ENCODE assay signal across 8 cellular contexts in the genomic region with DNA sequence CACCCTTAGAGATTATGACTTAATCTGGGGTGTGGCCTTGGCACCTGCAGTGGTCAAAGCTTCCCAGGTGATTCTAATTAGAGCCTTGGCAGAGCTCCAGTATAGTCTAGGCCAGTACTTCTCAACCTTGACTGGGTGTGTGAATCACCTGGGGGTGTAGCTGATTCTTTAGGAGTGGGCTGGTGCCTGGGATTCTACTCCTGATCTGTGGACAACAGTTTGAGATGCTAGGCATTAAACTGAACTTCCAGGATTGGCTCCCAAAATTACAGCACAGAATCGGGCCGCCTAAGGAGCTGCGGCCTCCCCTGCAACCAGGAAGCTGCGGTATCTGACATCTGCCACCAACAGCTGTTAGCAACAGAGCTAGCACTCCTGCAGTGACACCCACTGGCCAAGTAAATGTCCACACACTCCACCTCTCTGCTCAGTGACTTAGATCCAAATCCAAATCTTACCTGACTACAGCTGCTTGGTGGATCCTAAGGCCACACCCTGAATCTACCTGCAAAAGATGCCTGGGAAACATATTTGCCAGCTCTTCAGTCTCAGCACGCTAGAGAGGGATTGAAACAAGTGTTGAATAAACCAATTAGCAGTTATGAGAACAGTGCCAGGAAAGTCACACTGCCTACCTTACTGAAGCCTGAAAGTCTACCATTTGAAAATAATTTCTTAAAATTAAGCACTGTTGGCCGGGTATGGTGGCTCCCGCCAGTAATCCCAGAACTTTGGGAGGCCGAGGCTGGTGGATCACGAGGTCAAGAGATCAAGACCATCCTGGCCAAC.
DNase-seq lines count a peak whose midpoint lies in the region; ATAC-seq and TF ChIP-seq lines count a peak whose summit lies in the region.

No MANE protein-coding gene starts in this region.

- no peaks in the 10 kb centered on the region for H3K9me3 ChIP-seq in HCT116 (ENCODE audit: control insufficient read depth in 1 of 2, insufficient read depth in 1 of 2, low read depth in 1 of 2, low read length in 2 of 2)

- no peak overlapping the region for H3K9ac ChIP-seq in HCT116 (ENCODE audit: low read length)

- no peaks in the 10 kb centered on the region for H3K36me3 Mint-ChIP-seq in activated T-cell treated with anti-CD3 and anti-CD28 coated beads, Interleukin-2, amount 50 U/mL, for 72 hours (ENCODE audit: insufficient read depth in 2 of 2)
- H3K36me3 Mint-ChIP-seq in natural killer cell = no peaks in the 10 kb centered on the region

- H3K27me3 ChIP-seq in HCT116 (ENCODE audit: insufficient read depth, low read length) = no peaks in the 10 kb centered on the region

- no peak overlapping the region for H3K27ac ChIP-seq in HCT116 (ENCODE audit: low read depth, low read length)
- no peak overlapping the region for H3K27ac ChIP-seq in RWPE1

- CTCF ChIA-PET in HCT116 (lab: Charles Lee) = interaction anchor here (0.6 to 1.6 kb wide), 10 partner anchors 10 to 931 kb away, joined by 3 to 9 read pairs (median 3); a partner anchor contains a TSS
- CTCF ChIA-PET in RWPE1 (lab: Yijun Ruan, JAX) = interaction anchor here (0.7 to 1.3 kb wide), 4 partner anchors 11 to 325 kb away, joined by 3 to 6 read pairs (median 3); a partner anchor contains a TSS

- peak in 2 of 3 experiments; percentile 51 to 56; a peak in 4 of 6 replicates for TF ChIP-seq CTCF in HCT116 (IDR thresholded peaks at IDR 0.05 in 2 of 3, conservative IDR thresholded peaks at IDR 0.05 in 1 of 3; ENCODE audit: borderline replicate concordance in 1 of 3, insufficient read depth in 1 of 3, low read depth in 2 of 3, low read length in 2 of 3)
- no peak for TF ChIP-seq CTCF in RWPE1 (conservative IDR thresholded peaks at IDR 0.05; ENCODE audit: low read depth)
- TF ChIP-seq CTCF in epithelial cell of proximal tubule (conservative IDR thresholded peaks at IDR 0.05; ENCODE audit: low read depth, low read length) = peak; percentile 69
- peak; percentile 22 for TF ChIP-seq CTCF in natural killer cell (IDR thresholded peaks at IDR 0.05)

- peaks cover 11% of the 10 kb centered on the region for H3K4me1 Mint-ChIP-seq in activated T-cell treated with anti-CD3 and anti-CD28 coated beads, Interleukin-2, amount 50 U/mL, for 72 hours (ENCODE audit: low read depth)
- no peaks in the 10 kb centered on the region for H3K4me1 Mint-ChIP-seq in natural killer cell

- RAD21 ChIA-PET in HCT116 (lab: Charles Lee; ENCODE audit: low non-redundant PET in 1 of 2, low total read pairs in 2 of 2, uncharacterized antibody in 2 of 2, unreplicated experiment in 2 of 2) = no interaction called here

- TF ChIP-seq RAD21 in HCT116 (IDR thresholded peaks at IDR 0.05; ENCODE audit: low read depth) = peak; percentile 42

- intact Hi-C loops in HCT116 (cut with micrococcal nuclease) = no loop called here
- intact Hi-C loops in natural killer cell (cut with micrococcal nuclease) = loop anchor here (2.0 kb wide), 2 partner anchors 584 to 1046 kb away; no protein-coding TSS in a partner anchor

- no peak for TF ChIP-seq POLR2A in HCT116 (IDR thresholded peaks at IDR 0.05; ENCODE audit: borderline replicate concordance, extremely low read depth, insufficient read depth, insufficient read length)

- H4K20me1 ChIP-seq in HCT116 (ENCODE audit: insufficient read depth) = no peaks in the 10 kb centered on the region

- no peaks in the 10 kb centered on the region for H3K9me2 ChIP-seq in HCT116 (ENCODE audit: insufficient read depth)

- ATAC-seq in activated T-cell treated with anti-CD3 and anti-CD28 coated beads, Interleukin-2, amount 50 U/mL, for 72 hours (replicated peaks in 1 of 2) = peak; percentile 61 to 69
- peak; percentile 87 for ATAC-seq in HCT116
- peak; percentile 62 to 91 (median 65) for ATAC-seq in natural killer cell
- no peak for ATAC-seq in GM18861 (IDR thresholded peaks at IDR 0.05; ENCODE audit: unreplicated experiment)

- no TSS peak for BruUV-seq in HCT116 (replicated peaks; lab: Mats Ljungman, UMichigan)

- H3K4me3 Mint-ChIP-seq in activated T-cell treated with anti-CD3 and anti-CD28 coated beads, Interleukin-2, amount 50 U/mL, for 72 hours = no peak overlapping the region
- H3K4me3 Mint-ChIP-seq in natural killer cell = no peak overlapping the region

- H3K9me3 Mint-ChIP-seq in activated T-cell treated with anti-CD3 and anti-CD28 coated beads, Interleukin-2, amount 50 U/mL, for 72 hours = no peaks in the 10 kb centered on the region
- H3K9me3 Mint-ChIP-seq in natural killer cell = no peaks in the 10 kb centered on the region

- H3K4me1 ChIP-seq in HCT116 (ENCODE audit: control insufficient read depth in 1 of 2, insufficient read depth in 2 of 2, low read length in 2 of 2) = peaks cover 1 to 5% of the 10 kb centered on the region in 2 experiments; a peak in 1 of 4 replicates

- no peak overlapping the region for H3K27ac Mint-ChIP-seq in activated T-cell treated with anti-CD3 and anti-CD28 coated beads, Interleukin-2, amount 50 U/mL, for 72 hours
- H3K27ac Mint-ChIP-seq in natural killer cell = no peak overlapping the region

- no peaks in the 10 kb centered on the region for H3K79me2 ChIP-seq in HCT116 (ENCODE audit: insufficient read depth, low read length)

- H3K36me3 ChIP-seq in HCT116 (ENCODE audit: control insufficient read depth in 1 of 2, insufficient read depth in 2 of 2, low read length in 2 of 2) = no peaks in the 10 kb centered on the region

- H2AFZ ChIP-seq in HCT116 (ENCODE audit: low read depth, low read length, poor library complexity, severe bottlenecking) = no peak overlapping the region

- peaks cover 18% of the 10 kb centered on the region for H3K27me3 Mint-ChIP-seq in activated T-cell treated with anti-CD3 and anti-CD28 coated beads, Interleukin-2, amount 50 U/mL, for 72 hours (ENCODE audit: low read depth)
- H3K27me3 Mint-ChIP-seq in natural killer cell (ENCODE audit: low read depth in 2 of 2) = peaks cover 11 to 23% of the 10 kb centered on the region in 2 donors

- no peak overlapping the region for H3K4me3 ChIP-seq in HCT116 (replicated peaks in 1 of 2; ENCODE audit: low read depth in 1 of 2, low read length in 2 of 2)
- no peak overlapping the region for H3K4me3 ChIP-seq in epithelial cell of proximal tubule (ENCODE audit: low read depth, low read length)

- POLR2A ChIA-PET in HCT116 (lab: Charles Lee) (no interaction called here), RWPE1 (lab: Yijun Ruan, JAX; ENCODE audit: low non-redundant PET) (no interaction called here)

- DNase-seq in activated T-cell treated with anti-CD3 and anti-CD28 coated beads, Interleukin-2, amount 50 U/mL, for 72 hours = peak; percentile 36 to 51
- no peak for DNase-seq in activated T-cell treated with anti-CD3 and anti-CD28 coated beads, Interleukin-2, amount 50 U/mL, for 1 hour
- DNase-seq in HCT116 (ENCODE audit: low read depth, low spot score) = no peak
- peak; percentile 56 for DNase-seq in M059J (ENCODE audit: low read depth)
- DNase-seq in RWPE1 (ENCODE audit: low spot score) = peak; percentile 71
- DNase-seq in epithelial cell of proximal tubule (ENCODE audit: low read depth) = no peak
- peak; percentile 18 for DNase-seq in natural killer cell

- H3K4me2 ChIP-seq in HCT116 (ENCODE audit: low read length) = no peak overlapping the region

TF ChIP-seq in HCT116, 20 proteins besides CTCF, POLR2A, EP300 and RAD21:
- no peak for TF ChIP-seq ZFX (IDR thresholded peaks at IDR 0.05)
- TF ChIP-seq TCF7L2 (IDR thresholded peaks at IDR 0.05; ENCODE audit: borderline replicate concordance, extremely low read depth, insufficient read depth, insufficient read length) = no peak
- TF ChIP-seq POLR2AphosphoS5 (IDR thresholded peaks at IDR 0.05; ENCODE audit: low read depth, low read length) = no peak
- TF ChIP-seq SRF (IDR thresholded peaks at IDR 0.05; ENCODE audit: low read depth) = no peak
- TF ChIP-seq, protein P1, sequence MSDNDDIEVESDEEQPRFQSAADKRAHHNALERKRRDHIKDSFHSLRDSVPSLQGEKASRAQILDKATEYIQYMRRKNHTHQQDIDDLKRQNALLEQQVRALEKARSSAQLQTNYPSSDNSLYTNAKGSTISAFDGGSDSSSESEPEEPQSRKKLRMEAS (IDR thresholded peaks at IDR 0.05) = no peak
- no peak for TF ChIP-seq ELF1 (IDR thresholded peaks at IDR 0.05; ENCODE audit: borderline replicate concordance, low read depth)
- TF ChIP-seq, protein P2, sequence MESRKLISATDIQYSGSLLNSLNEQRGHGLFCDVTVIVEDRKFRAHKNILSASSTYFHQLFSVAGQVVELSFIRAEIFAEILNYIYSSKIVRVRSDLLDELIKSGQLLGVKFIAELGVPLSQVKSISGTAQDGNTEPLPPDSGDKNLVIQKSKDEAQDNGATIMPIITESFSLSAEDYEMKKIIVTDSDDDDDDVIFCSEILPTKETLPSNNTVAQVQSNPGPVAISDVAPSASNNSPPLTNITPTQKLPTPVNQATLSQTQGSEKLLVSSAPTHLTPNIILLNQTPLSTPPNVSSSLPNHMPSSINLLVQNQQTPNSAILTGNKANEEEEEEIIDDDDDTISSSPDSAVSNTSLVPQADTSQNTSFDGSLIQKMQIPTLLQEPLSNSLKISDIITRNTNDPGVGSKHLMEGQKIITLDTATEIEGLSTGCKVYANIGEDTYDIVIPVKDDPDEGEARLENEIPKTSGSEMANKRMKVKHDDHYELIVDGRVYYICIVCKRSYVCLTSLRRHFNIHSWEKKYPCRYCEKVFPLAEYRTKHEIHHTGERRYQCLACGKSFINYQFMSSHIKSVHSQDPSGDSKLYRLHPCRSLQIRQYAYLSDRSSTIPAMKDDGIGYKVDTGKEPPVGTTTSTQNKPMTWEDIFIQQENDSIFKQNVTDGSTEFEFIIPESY (IDR thresholded peaks at IDR 0.05; ENCODE audit: extremely low read depth, insufficient replicate concordance, low read length) = no peak
- no peak for TF ChIP-seq YY1 (IDR thresholded peaks at IDR 0.05; ENCODE audit: extremely low read depth, insufficient replicate concordance, low read depth, low read length)
- no peak for TF ChIP-seq FOSL1 (IDR thresholded peaks at IDR 0.05; ENCODE audit: low read depth)
- no peak for TF ChIP-seq EZH2 (IDR thresholded peaks at IDR 0.05)
- no peak for TF ChIP-seq EZH2phosphoT487 (IDR thresholded peaks at IDR 0.05; ENCODE audit: borderline replicate concordance)
TF ChIP-seq in HCT116: peak in this region for 0.

Comparison
In these comparisons a context has a peak if more than half of its experiments do, and no peak if none do; other contexts are left out.
1. DNase-seq: peak in activated T-cell treated with anti-CD3 and anti-CD28 coated beads, Interleukin-2, amount 50 U/mL, for 72 hours (2 of 2), M059J (single experiment), RWPE1 (single experiment) and natural killer cell (single experiment); none in activated T-cell treated with anti-CD3 and anti-CD28 coated beads, Interleukin-2, amount 50 U/mL, for 1 hour (single experiment), HCT116 (single experiment) and epithelial cell of proximal tubule (single experiment).